1 cellular context compared by ENCODE assay signal in genomic region chr2:187003038-187003543, GRCh38.
TF ChIP-seq lines count a peak whose summit lies in the region.

No MANE protein-coding gene starts in this region.

TF ChIP-seq in K562, 482 proteins besides CTCF, POLR2A, EP300 and RAD21 (continued from another document):
- TF ChIP-seq ZBTB33 (CRISPR knock-in tag; IDR thresholded peaks at IDR 0.05), result 0 out of 2 replicates have a peak, but pooled peaks have one; percentile 34
- 0 out of 2 replicates have a peak, but pooled peaks have one; percentile 42 for TF ChIP-seq ZNF41 (CRISPR knock-in tag; conservative IDR thresholded peaks at IDR 0.05)
- peak; percentile 92 for TF ChIP-seq RBBP5 (IDR thresholded peaks at IDR 0.05; ENCODE audit: borderline replicate concordance, insufficient read depth, low read length, poor library complexity, severe bottlenecking)
- TF ChIP-seq C11orf30 (IDR thresholded peaks at IDR 0.05; ENCODE audit: low read depth), result no peak
- TF ChIP-seq RHOXF2B (CRISPR knock-in tag; conservative IDR thresholded peaks at IDR 0.05), result no peak
- TF ChIP-seq SPI1 (IDR thresholded peaks at IDR 0.05; ENCODE audit: borderline replicate concordance, low read depth, low read length), result peak; percentile 59
- TF ChIP-seq, protein P1, sequence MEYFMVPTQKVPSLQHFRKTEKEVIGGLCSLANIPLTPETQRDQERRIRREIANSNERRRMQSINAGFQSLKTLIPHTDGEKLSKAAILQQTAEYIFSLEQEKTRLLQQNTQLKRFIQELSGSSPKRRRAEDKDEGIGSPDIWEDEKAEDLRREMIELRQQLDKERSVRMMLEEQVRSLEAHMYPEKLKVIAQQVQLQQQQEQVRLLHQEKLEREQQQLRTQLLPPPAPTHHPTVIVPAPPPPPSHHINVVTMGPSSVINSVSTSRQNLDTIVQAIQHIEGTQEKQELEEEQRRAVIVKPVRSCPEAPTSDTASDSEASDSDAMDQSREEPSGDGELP (CRISPR knock-in tag; IDR thresholded peaks at IDR 0.05; ENCODE audit: borderline replicate concordance), result peak; percentile 27; the same call in 1 of the 2 replicates
- TF ChIP-seq, protein P2, sequence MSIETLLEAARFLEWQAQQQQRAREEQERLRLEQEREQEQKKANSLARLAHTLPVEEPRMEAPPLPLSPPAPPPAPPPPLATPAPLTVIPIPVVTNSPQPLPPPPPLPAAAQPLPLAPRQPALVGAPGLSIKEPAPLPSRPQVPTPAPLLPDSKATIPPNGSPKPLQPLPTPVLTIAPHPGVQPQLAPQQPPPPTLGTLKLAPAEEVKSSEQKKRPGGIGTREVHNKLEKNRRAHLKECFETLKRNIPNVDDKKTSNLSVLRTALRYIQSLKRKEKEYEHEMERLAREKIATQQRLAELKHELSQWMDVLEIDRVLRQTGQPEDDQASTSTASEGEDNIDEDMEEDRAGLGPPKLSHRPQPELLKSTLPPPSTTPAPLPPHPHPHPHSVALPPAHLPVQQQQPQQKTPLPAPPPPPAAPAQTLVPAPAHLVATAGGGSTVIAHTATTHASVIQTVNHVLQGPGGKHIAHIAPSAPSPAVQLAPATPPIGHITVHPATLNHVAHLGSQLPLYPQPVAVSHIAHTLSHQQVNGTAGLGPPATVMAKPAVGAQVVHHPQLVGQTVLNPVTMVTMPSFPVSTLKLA (conservative IDR thresholded peaks at IDR 0.05), result peak in 1 of 2 experiments; percentile 61; a peak in 2 of 4 replicates
- no peak for TF ChIP-seq CBFB (CRISPR knock-in tag; IDR thresholded peaks at IDR 0.05)
TF ChIP-seq in K562: peak in this region for 110.
